In genomic region chr9:35552837-35553236, GRCh38 we compare ENCODE assay signal across 16 cellular contexts. TPM values are rescaled to one million over a fixed set of nuclear protein-coding genes. Genes with fewer than 3 reads are reported as not detected.
A peak's percentile ranks its signal among the peaks of the same experiment; 100 is the strongest.
DNase-seq lines count a peak whose midpoint lies in the region; ATAC-seq and TF ChIP-seq lines count a peak whose summit lies in the region.
"Had no signal": no experiment of that assay in that cellular context is flagged by ENCODE, and none has a peak within 500 bp of the region (broad histone marks: within the 10 kb centered on the region; RNA-seq: fewer than 3 reads in every experiment).

No MANE protein-coding gene starts in this region.

- 76% methylated on average over 3 of the region's 3 CpGs for WGBS in mesenchymal stem cell
- 50 to 56% methylated on average over 3 of the region's 3 CpGs for WGBS in testis, 2 donors

- H3K4me3 ChIP-seq in HEK293 (ENCODE audit: low read depth, low read length) (no peak overlapping the region), mesenchymal stem cell (ENCODE audit: insufficient read depth in 1 of 2, low read depth in 1 of 2, low read length in 2 of 2) (no peak overlapping the region), testis (no peak overlapping the region)
- H3K4me3 ChIP-seq: GM12878, lung, skin epidermis had no signal

- no peak overlapping the region for H3K4me2 ChIP-seq in mesenchymal stem cell (ENCODE audit: low read length, poor library complexity, severe bottlenecking)

- peaks cover 0 to 26% of the 10 kb centered on the region in 2 experiments; a peak in 2 of 3 replicates for H3K36me3 ChIP-seq in HEK293 (ENCODE audit: control insufficient read depth in 2 of 2, insufficient read depth in 1 of 2, low read length in 2 of 2)
- peaks cover 46 to 63% of the 10 kb centered on the region in 2 experiments for H3K36me3 ChIP-seq in mesenchymal stem cell (ENCODE audit: control insufficient read depth in 1 of 2, insufficient read depth in 2 of 2, low read depth in 1 of 2, low read length in 2 of 2)
- H3K36me3 ChIP-seq in testis (ENCODE audit: low read depth, missing control alignments), result no peaks in the 10 kb centered on the region

- no peak overlapping the region for H3K4ac ChIP-seq in mesenchymal stem cell (ENCODE audit: low read depth in 1 of 2, low read length in 2 of 2)

- H3K27ac ChIP-seq in HEK293 (ENCODE audit: extremely low read depth, low read depth, low read length) (no peak overlapping the region), mesenchymal stem cell (ENCODE audit: low read length, poor library complexity, severe bottlenecking) (peak overlapping the region; percentile 57), testis (peak overlapping the region; percentile 24 to 57)

- H2AK5ac ChIP-seq in mesenchymal stem cell (ENCODE audit: low read length, severe bottlenecking), result peak overlapping the region; percentile 5

- POLR2A ChIA-PET in HEK293 (lab: Yijun Ruan, JAX), result interaction anchor here (0.9 to 3.4 kb wide), 5 partner anchors 35 to 449 kb away, joined by 3 to 8 read pairs (median 4); partner anchors contain the start of gene RUSC2

- DNase-seq in mesenchymal stem cell (no peak), testis (no peak)
- DNase-seq: activated CD4-positive, alpha-beta T cell treated with anti-CD3 and anti-CD28 coated beads, Interleukin-2, amount 50 U/mL, for 4 hours; activated T-cell treated with anti-CD3 and anti-CD28 coated beads, Interleukin-2, amount 50 U/mL, for 48 hours; DND-41; NCI-H2081; SHP77 treated with DMSO at 0.1 percent for 48 hours; stimulated activated naive CD8-positive, alpha-beta T cell treated with anti-CD3 and anti-CD28 coated beads, Interleukin-15, amount 100 ng/mL, for 72 hours had no signal

- TF ChIP-seq POLR2A in testis (IDR thresholded peaks at IDR 0.05), result no peak

- CTCF ChIA-PET in HEK293 (lab: Yijun Ruan, JAX), result interaction anchor here (0.5 to 4.6 kb wide), 41 partner anchors 9 to 833 kb away, joined by 3 to 89 read pairs (median 5); partner anchors contain the start of genes ATOSB, HRCT1, PIGO and RUSC2

- H3K9me3 ChIP-seq in HEK293 (ENCODE audit: control insufficient read depth, insufficient read depth, low read depth, low read length) (no peaks in the 10 kb centered on the region), mesenchymal stem cell (ENCODE audit: control insufficient read depth, low read length) (no peaks in the 10 kb centered on the region), testis (no peaks in the 10 kb centered on the region)

- H2BK5ac ChIP-seq in mesenchymal stem cell (ENCODE audit: low read depth, low read length, poor library complexity, severe bottlenecking), result no peak overlapping the region

- H4K91ac ChIP-seq in mesenchymal stem cell (ENCODE audit: low read length), result no peak overlapping the region

- peak; percentile 64 for ATAC-seq in SK-N-SH treated with all-trans-retinoic acid at 6 μM for 48 hours
- ATAC-seq in HG02852 (IDR thresholded peaks at IDR 0.05; ENCODE audit: unreplicated experiment), result no peak
- ATAC-seq in GM19351 (IDR thresholded peaks at IDR 0.05; ENCODE audit: unreplicated experiment), result no peak
- no peak for ATAC-seq in HG03108 (IDR thresholded peaks at IDR 0.05; ENCODE audit: unreplicated experiment)
- ATAC-seq: stimulated activated naive CD8-positive, alpha-beta T cell treated with anti-CD3 and anti-CD28 coated beads, Interleukin-15, amount 100 ng/mL, for 72 hours had no signal

- H3K4me1 ChIP-seq in HEK293 (ENCODE audit: control insufficient read depth, insufficient read depth, low read length) (0 out of 2 replicates have a peak, but pooled peaks cover 3% of the 10 kb centered on the region), mesenchymal stem cell (ENCODE audit: control insufficient read depth, insufficient read depth, low read depth, low read length) (peaks cover 10% of the 10 kb centered on the region), testis (peaks cover 21% of the 10 kb centered on the region)

- H3K18ac ChIP-seq in mesenchymal stem cell (ENCODE audit: low read depth in 1 of 2, low read length in 2 of 2), result no peak overlapping the region

- no peak overlapping the region for H2BK15ac ChIP-seq in mesenchymal stem cell (ENCODE audit: low read depth, poor library complexity, severe bottlenecking)

- no peak overlapping the region for H4K8ac ChIP-seq in mesenchymal stem cell (ENCODE audit: low read length)

- H2BK120ac ChIP-seq in mesenchymal stem cell (ENCODE audit: low read depth, low read length), result no peak overlapping the region

- no peak overlapping the region for H2BK12ac ChIP-seq in mesenchymal stem cell (ENCODE audit: low read length in 2 of 2)

- no peak overlapping the region for H3K14ac ChIP-seq in mesenchymal stem cell (ENCODE audit: low read length in 2 of 2)

- H3K27me3 ChIP-seq in mesenchymal stem cell (ENCODE audit: control insufficient read depth in 1 of 2, insufficient read depth in 1 of 2, low read length in 2 of 2) (no peaks in the 10 kb centered on the region), testis (no peaks in the 10 kb centered on the region)

- TF ChIP-seq CTCF in HEK293 (tag by site-specific recombination; IDR thresholded peaks at IDR 0.05) (no peak), testis (IDR thresholded peaks at IDR 0.05) (no peak)

- intact Hi-C loops in testis (cut with DNase I; ENCODE audit: low total_unique reads), result loop anchor here (5.0 to 10.0 kb wide), 2 partner anchors 66 to 438 kb away; partner anchors contain the start of gene ATOSB

- no peak overlapping the region for H3K23ac ChIP-seq in mesenchymal stem cell (ENCODE audit: low read length in 2 of 2)

- peaks cover 51% of the 10 kb centered on the region for H3K79me1 ChIP-seq in mesenchymal stem cell (replicated peaks; ENCODE audit: low read length, poor library complexity, severe bottlenecking)

- H2AFZ ChIP-seq in mesenchymal stem cell (ENCODE audit: low read depth, low read length), result no peak overlapping the region

- peak overlapping the region; percentile 21 for H3K9ac ChIP-seq in mesenchymal stem cell (ENCODE audit: low read length)

TF ChIP-seq in HEK293, 187 proteins besides CTCF, POLR2A, EP300 and RAD21:
- TF ChIP-seq ZNF777 (tag by site-specific recombination; IDR thresholded peaks at IDR 0.05; ENCODE audit: borderline replicate concordance) (no peak), IKZF3 (tag by site-specific recombination; IDR thresholded peaks at IDR 0.05) (peak; percentile 46; the same call in 1 of the 2 replicates)

TF ChIP-seq in SK-N-SH treated with all-trans-retinoic acid at 6 μM for 48 hours, 23 proteins besides CTCF, POLR2A, EP300 and RAD21 (continues in another document):
- TF ChIP-seq GLIS3 (CRISPR knock-in tag; IDR thresholded peaks at IDR 0.05) (no peak), ZC3H10 (CRISPR knock-in tag; IDR thresholded peaks at IDR 0.05) (no peak), ZNF70 (CRISPR knock-in tag; IDR thresholded peaks at IDR 0.05) (no peak), PPARA (CRISPR knock-in tag; IDR thresholded peaks at IDR 0.05; ENCODE audit: borderline replicate concordance) (no peak), SNAI2 (CRISPR knock-in tag; IDR thresholded peaks at IDR 0.05) (no peak), TSHZ2 (CRISPR knock-in tag; IDR thresholded peaks at IDR 0.05) (no peak), RARB (CRISPR knock-in tag; IDR thresholded peaks at IDR 0.05) (no peak), ARNTL (CRISPR knock-in tag; IDR thresholded peaks at IDR 0.05; ENCODE audit: borderline replicate concordance, low read depth) (no peak), PATZ1 (CRISPR knock-in tag; IDR thresholded peaks at IDR 0.05; ENCODE audit: borderline replicate concordance) (no peak)

RNA-seq across cellular contexts. Expression of gene TESK1, which starts 52.2 kb away (rescaled TPM):
- 22.3 TPM for polyA plus RNA-seq in mesenchymal stem cell (2013, experiment 1 of 2)
- polyA plus RNA-seq in mesenchymal stem cell (2013, experiment 2 of 2), result 21.5 TPM
- total RNA-seq in testis, result 100 to 1,000 TPM in 1 of 2 donors, 10 to 100 TPM in 1; 89.6 to 104 TPM
- polyA plus RNA-seq in testis (ENCODE audit: insufficient read depth, low read depth, low replicate concordance), result 92.6 TPM
